In genomic region chr1:168636642-168637111, GRCh38 we compare ENCODE assay signal across 11 cellular contexts.
DNase-seq lines count a peak whose midpoint lies in the region; ATAC-seq, FAIRE-seq and TF ChIP-seq lines count a peak whose summit lies in the region.
"Had no signal": no experiment of that assay in that cellular context is flagged by ENCODE, and none has a peak within 500 bp of the region (broad histone marks: within the 10 kb centered on the region; RNA-seq: fewer than 3 reads in every experiment).

No MANE protein-coding gene starts in this region.

- no peak for TF ChIP-seq POLR2A in K562 (conservative IDR thresholded peaks at IDR 0.05)

- H2AFZ ChIP-seq in K562 (ENCODE audit: low read depth, low read length), result peak overlapping the region; percentile 57; the same call in 1 of the 2 replicates

- intact Hi-C loops in K562 (cut with micrococcal nuclease), result loop anchor here (10.0 kb wide), 1 partner anchor 708 kb away; no protein-coding TSS in a partner anchor

- in situ Hi-C loops in K562 (cut with MboI), result no loop called here

- H4K20me1 ChIP-seq in K562 (replicated peaks; ENCODE audit: control insufficient read depth, insufficient read depth, low read length), result no peaks in the 10 kb centered on the region

- H3K9ac ChIP-seq in K562 (ENCODE audit: insufficient read depth in 1 of 2, low read depth in 2 of 2, low read length in 2 of 2), result no peak overlapping the region

- H3K9me3 ChIP-seq in K562 (replicated peaks; ENCODE audit: control insufficient read depth, insufficient read depth, low read depth, low read length) (no peaks in the 10 kb centered on the region), right atrium auricular region (no peaks in the 10 kb centered on the region)

- no peak for FAIRE-seq in K562 (lab: Jason Lieb, UNC)
- FAIRE-seq: G401.6 had no signal

- no peak for TF ChIP-seq RAD21 in K562 (CRISPR knock-in tag; conservative IDR thresholded peaks at IDR 0.05 in 1 of 2, IDR thresholded peaks at IDR 0.05 in 1 of 2)

- TF ChIP-seq CTCF in K562 (IDR thresholded peaks at IDR 0.05 in 2 of 3, conservative IDR thresholded peaks at IDR 0.05 in 1 of 3; ENCODE audit: insufficient read depth in 2 of 3, low read depth in 1 of 3, low read length in 3 of 3) (no peak), right atrium auricular region (IDR thresholded peaks at IDR 0.05) (no peak)

- POLR2A ChIA-PET in K562 (lab: Yijun Ruan, JAX), result interaction anchor here (1.4 kb wide), 1 partner anchor 27 kb away, joined by 3 read pairs; no protein-coding TSS in a partner anchor

- H3K79me2 ChIP-seq in K562 (ENCODE audit: control insufficient read depth, insufficient read depth, low read length), result no peaks in the 10 kb centered on the region

- H3K4me2 ChIP-seq in K562 (ENCODE audit: insufficient read depth, low read length), result no peak overlapping the region

- H3K27me3 ChIP-seq in K562 (ENCODE audit: control insufficient read depth in 2 of 2, insufficient read depth in 2 of 2, low read length in 2 of 2), result no peaks in the 10 kb centered on the region
- H3K27me3 ChIP-seq in right atrium auricular region, result no peaks in the 10 kb centered on the region

- BruUV-seq in K562 (replicated peaks; lab: Mats Ljungman, UMichigan), result no TSS peak

- WGBS in K562 (ENCODE audit: insufficient coverage, low coverage, missing lambda C conversion rate), result 0% methylated on average over 1 of the region's 1 CpG

- H3K4me3 ChIP-seq in K562 (no peak overlapping the region), right atrium auricular region (no peak overlapping the region), skeletal muscle cell (ENCODE audit: low read depth, low read length) (no peak overlapping the region)

- no peaks in the 10 kb centered on the region for H3K36me3 ChIP-seq in K562 (ENCODE audit: control insufficient read depth, insufficient read depth, low read length)
- no peaks in the 10 kb centered on the region for H3K36me3 ChIP-seq in right atrium auricular region

- peak; percentile 83 for DNase-seq in HCEC 1CT
- peak in 1 of 4 experiments; percentile 27 for DNase-seq in K562 (ENCODE audit: extremely low read depth in 1 of 4, low spot score in 3 of 4)
- peak; percentile 66 for DNase-seq in right atrium auricular region (ENCODE audit: low spot score)
- DNase-seq in skeletal muscle cell (ENCODE audit: low read depth), result peak; percentile 67
- DNase-seq in NCI-H1694 treated with DMSO at 0.1 percent for 48 hours (lab: John Stamatoyannopoulos, UW), result no peak
- no peak for DNase-seq in stimulated activated naive CD4-positive, alpha-beta T cell treated with Interleukin-2 at 50 U/mL for 16 hours (lab: John Stamatoyannopoulos, UW)
- DNase-seq: activated T-cell treated with anti-CD3 and anti-CD28 coated beads, Interleukin-2, amount 50 U/mL, for 24 hours; SIG-M5 had no signal

- 0 out of 5 replicates have a peak, but pooled peaks cover 0 to 4% of the 10 kb centered on the region in 2 experiments for H3K4me1 ChIP-seq in K562 (replicated peaks in 1 of 2; ENCODE audit: control insufficient read depth in 2 of 2, insufficient read depth in 2 of 2, low read length in 2 of 2)
- peaks cover 0 to 15% of the 10 kb centered on the region in 2 donors for H3K4me1 ChIP-seq in right atrium auricular region

- ATAC-seq in K562, result 0 out of 3 replicates have a peak, but pooled peaks have one; percentile 33
- ATAC-seq in GM21619 (IDR thresholded peaks at IDR 0.05; ENCODE audit: unreplicated experiment), result no peak
- no peak for ATAC-seq in GM18907 (IDR thresholded peaks at IDR 0.05; ENCODE audit: unreplicated experiment)

- CTCF ChIA-PET in K562 (lab: Yijun Ruan, JAX; ENCODE audit: low intra/inter-chr PET ratio), result interaction anchor here (0.5 to 1.0 kb wide), 3 partner anchors 342 to 925 kb away, joined by 3 to 4 read pairs (median 3); no protein-coding TSS in a partner anchor

- H3K9me1 ChIP-seq in K562 (ENCODE audit: control insufficient read depth, insufficient read depth, low read length), result no peaks in the 10 kb centered on the region

- H3K27ac ChIP-seq in K562 (ENCODE audit: extremely low read depth, low read depth, low read length) (no peak overlapping the region), right atrium auricular region (peak overlapping the region; percentile 9 to 75)

- TF ChIP-seq EP300 in K562 (IDR thresholded peaks at IDR 0.05; ENCODE audit: low read length), result no peak

TF ChIP-seq in K562, 482 proteins besides CTCF, POLR2A, EP300 and RAD21:
- no peak for TF ChIP-seq MAZ (CRISPR knock-in tag; conservative IDR thresholded peaks at IDR 0.05 in 1 of 2, IDR thresholded peaks at IDR 0.05 in 1 of 2)
- peak; percentile 95 for TF ChIP-seq ZNF316 (IDR thresholded peaks at IDR 0.05)
- no peak for TF ChIP-seq MED1 (CRISPR knock-in tag; IDR thresholded peaks at IDR 0.05; ENCODE audit: borderline replicate concordance)
- peak; percentile 73 for TF ChIP-seq MAFK (IDR thresholded peaks at IDR 0.05; ENCODE audit: low read length)
- TF ChIP-seq MAFG (tag; conservative IDR thresholded peaks at IDR 0.05), result peak; percentile 92
- peak; percentile 80; the same call in 1 of the 2 replicates for TF ChIP-seq MEF2A (IDR thresholded peaks at IDR 0.05; ENCODE audit: control insufficient read depth, low read depth, low read length)
- peak; percentile 52 for TF ChIP-seq NFE2 (IDR thresholded peaks at IDR 0.05; ENCODE audit: low read depth)
- peak; percentile 61 for TF ChIP-seq MEIS2 (IDR thresholded peaks at IDR 0.05; ENCODE audit: partially characterized antibody)
- TF ChIP-seq ZKSCAN1 (IDR thresholded peaks at IDR 0.05; ENCODE audit: low read depth, low read length), result peak; percentile 41; the same call in 1 of the 2 replicates
- peak; percentile 37; the same call in 1 of the 2 replicates for TF ChIP-seq PKNOX1 (IDR thresholded peaks at IDR 0.05)
- TF ChIP-seq C11orf30 (IDR thresholded peaks at IDR 0.05; ENCODE audit: low read depth), result peak; percentile 92
- no peak for TF ChIP-seq UBTF (IDR thresholded peaks at IDR 0.05; ENCODE audit: borderline replicate concordance in 1 of 2, low read depth in 2 of 2, low read length in 2 of 2)
- no peak for TF ChIP-seq PBX2 (CRISPR knock-in tag; IDR thresholded peaks at IDR 0.05; ENCODE audit: low read depth)
- peak; percentile 77 for TF ChIP-seq PBX2 (tag; conservative IDR thresholded peaks at IDR 0.05; ENCODE audit: low read depth)
- peak; percentile 90 for TF ChIP-seq MEF2D (tag; conservative IDR thresholded peaks at IDR 0.05; ENCODE audit: low read depth)
- TF ChIP-seq MAFF (IDR thresholded peaks at IDR 0.05; ENCODE audit: low read length), result peak; percentile 67

Comparison
In these comparisons a context has a peak if more than half of its experiments do, and no peak if none do; other contexts are left out.
1. DNase-seq: peak in HCEC 1CT (single experiment), right atrium auricular region (single experiment) and skeletal muscle cell (single experiment); none in NCI-H1694 treated with DMSO at 0.1 percent for 48 hours (single experiment) and stimulated activated naive CD4-positive, alpha-beta T cell treated with Interleukin-2 at 50 U/mL for 16 hours (single experiment).